In genomic region chr16:2473425-2473926, GRCh38 we compare ENCODE assay signal across 8 cellular contexts. TPM values are rescaled to one million over a fixed set of nuclear protein-coding genes. Genes with fewer than 3 reads are reported as not detected.
DNase-seq lines count a peak whose midpoint lies in the region; ATAC-seq and TF ChIP-seq lines count a peak whose summit lies in the region.

No MANE protein-coding gene starts in this region.

- intact Hi-C loops in PC-3 (cut with micrococcal nuclease) (no loop called here), spleen (cut with DNase I; ENCODE audit: low total_unique reads) (no loop called here)
- intact Hi-C loops in dendritic cell treated with granulocyte-macrophage colony-stimulating factor and Interleukin-4, amounts not matched to agents 40 ng/mL and 50 ng/mL, for 4 days (cut with micrococcal nuclease): no loop called here

- CTCF ChIA-PET in PC-3 (lab: Charles Lee): no interaction called here

- H3K79me2 ChIP-seq in PC-3 (ENCODE audit: low read length): peaks cover 31% of the 10 kb centered on the region

- no TSS peak for BruUV-seq in PC-3 (replicated peaks; lab: Mats Ljungman, UMichigan)

- H3K4me1 Mint-ChIP-seq in dendritic cell treated with granulocyte-macrophage colony-stimulating factor and Interleukin-4, amounts not matched to agents 40 ng/mL and 50 ng/mL, for 4 days (ENCODE audit: low read depth): peaks cover 56% of the 10 kb centered on the region

- peak; percentile 1; the same call in 1 of the 2 replicates for ATAC-seq in PC-3
- ATAC-seq in HG03135 (IDR thresholded peaks at IDR 0.05; ENCODE audit: unreplicated experiment): no peak

- H3K9ac ChIP-seq in PC-3 (ENCODE audit: low read length): no peak overlapping the region

- H3K9me3 ChIP-seq in PC-3 (ENCODE audit: low read length): no peaks in the 10 kb centered on the region
- no peaks in the 10 kb centered on the region for H3K9me3 ChIP-seq in spleen

- H4K20me1 ChIP-seq in PC-3 (ENCODE audit: low read length): no peaks in the 10 kb centered on the region

- H3K4me3 Mint-ChIP-seq in dendritic cell treated with granulocyte-macrophage colony-stimulating factor and Interleukin-4, amounts not matched to agents 40 ng/mL and 50 ng/mL, for 4 days: peak overlapping the region; percentile 54

- H3K27ac Mint-ChIP-seq in dendritic cell treated with granulocyte-macrophage colony-stimulating factor and Interleukin-4, amounts not matched to agents 40 ng/mL and 50 ng/mL, for 4 days: no peak overlapping the region

- no peaks in the 10 kb centered on the region for H3K9me2 ChIP-seq in PC-3 (replicated peaks; ENCODE audit: low read length)

- H3K9me3 Mint-ChIP-seq in dendritic cell treated with granulocyte-macrophage colony-stimulating factor and Interleukin-4, amounts not matched to agents 40 ng/mL and 50 ng/mL, for 4 days: no peaks in the 10 kb centered on the region

- peak overlapping the region; percentile 86 for H3K4me2 ChIP-seq in PC-3 (ENCODE audit: low read length)

- H3F3A ChIP-seq in PC-3 (ENCODE audit: low read length, unreplicated experiment): no peaks in the 10 kb centered on the region

- H3K27me3 ChIP-seq in PC-3 (ENCODE audit: low read length): no peaks in the 10 kb centered on the region
- peaks cover 0 to 60% (median 52%) of the 10 kb centered on the region in 7 donors for H3K27me3 ChIP-seq in spleen (replicated peaks in 1 of 7)

- peaks cover 5% of the 10 kb centered on the region for H3K36me3 Mint-ChIP-seq in dendritic cell treated with granulocyte-macrophage colony-stimulating factor and Interleukin-4, amounts not matched to agents 40 ng/mL and 50 ng/mL, for 4 days (ENCODE audit: low read depth)

- TF ChIP-seq CTCF in PC-3 (conservative IDR thresholded peaks at IDR 0.05; ENCODE audit: low read depth, low read length) (no peak), spleen (IDR thresholded peaks at IDR 0.05 in 8 of 11, conservative IDR thresholded peaks at IDR 0.05 in 3 of 11) (no peak)

- H3K4me1 ChIP-seq in PC-3 (ENCODE audit: insufficient read depth, low read length) (peaks cover 1% of the 10 kb centered on the region; the same call in 1 of the 2 replicates), spleen (peaks cover 15 to 84% (median 62%) of the 10 kb centered on the region in 6 donors)

- POLR2A ChIA-PET in PC-3 (lab: Charles Lee; ENCODE audit: unreplicated experiment): no interaction called here

- H3K27me3 Mint-ChIP-seq in dendritic cell treated with granulocyte-macrophage colony-stimulating factor and Interleukin-4, amounts not matched to agents 40 ng/mL and 50 ng/mL, for 4 days: peaks cover 44% of the 10 kb centered on the region

- H3K27ac ChIP-seq in PC-3 (ENCODE audit: low read length): no peak overlapping the region
- H3K27ac ChIP-seq in spleen: no peak overlapping the region

- H3K4me3 ChIP-seq in PC-3 (ENCODE audit: low read length) (peak overlapping the region; percentile 57), spleen (peak overlapping the region in 6 of 8 donors; percentile 26 to 93 (median 69))

- H3K36me3 ChIP-seq in PC-3 (ENCODE audit: low read depth, low read length): no peaks in the 10 kb centered on the region
- no peaks in the 10 kb centered on the region for H3K36me3 ChIP-seq in spleen

- TF ChIP-seq POLR2A in spleen (IDR thresholded peaks at IDR 0.05): no peak

- WGBS in spleen, 5 donors: 3 to 8% (median 6%) methylated on average over 14 to 50 of the region's 50 CpGs

- H2AFZ ChIP-seq in PC-3 (ENCODE audit: low read length): no peak overlapping the region

- peak; percentile 27 for DNase-seq in activated CD4-positive, alpha-beta T cell treated with anti-CD3 and anti-CD28 coated beads for 48 hours
- DNase-seq in activated CD4-positive, alpha-beta T cell treated with anti-CD3 and anti-CD28 coated beads, Interleukin-2, amount 50 U/mL, for 4 hours: no peak
- DNase-seq in PC-3: peak; percentile 26
- DNase-seq in spleen: peak; percentile 83
- no peak for DNase-seq in dedifferentiated amniotic fluid mesenchymal stem cell (ENCODE audit: extremely low spot score)
- no peak for DNase-seq in iPS-NIHi11 (ENCODE audit: low spot score)

RNA-seq across cellular contexts. Expression of gene TBC1D24, which starts 1.5 kb away (rescaled TPM):
- 11.3 and 15.2 TPM in 2 replicates for total RNA-seq in PC-3 (2014; rRNA removed)
- total RNA-seq in spleen: 10 to 100 TPM in 6 of 7 donors, 1 to 10 TPM in 1; 9.7 to 15.3 (median 12.8) TPM
- polyA plus RNA-seq in spleen: 1 to 10 TPM; 2.2 to 5.1 (median 2.2) TPM

RNA-seq across cellular contexts. Expression of gene NTN3, which starts 2.4 kb away (rescaled TPM):
- total RNA-seq in PC-3 (2014; rRNA removed): not detected in 2 replicates
- under 1 TPM in 3 of 7 donors, not detected in 4; 0.13 to 0.28 (median 0.23) TPM for total RNA-seq in spleen
- under 1 TPM in 2 of 3 donors, not detected in 1; 0.03 to 0.06 TPM for polyA plus RNA-seq in spleen

RNA-seq across cellular contexts. Expression of gene TEDC2, which starts 13.6 kb away (rescaled TPM):
- 35.5 and 44.9 TPM in 2 replicates for total RNA-seq in PC-3 (2014; rRNA removed)
- 1 to 10 TPM in 5 of 7 donors, under 1 TPM in 2; 0.73 to 2.7 (median 1.4) TPM for total RNA-seq in spleen
- 1 to 10 TPM; 1.8 to 2.7 (median 2.5) TPM for polyA plus RNA-seq in spleen

RNA-seq across cellular contexts. Expression of gene ATP6V0C, which starts 40.3 kb away (rescaled TPM):
- total RNA-seq in PC-3 (2014; rRNA removed): 67.4 and 80.2 TPM in 2 replicates
- total RNA-seq in spleen: 100 to 1,000 TPM in 4 of 7 donors, 10 to 100 TPM in 3; 82.3 to 199 (median 156) TPM
- 100 to 1,000 TPM in 1 of 3 donors, 10 to 100 TPM in 2; 64.5 to 125 (median 99.7) TPM for polyA plus RNA-seq in spleen

RNA-seq across cellular contexts. Expression of gene CCNF, which starts 44.2 kb away (rescaled TPM):
- total RNA-seq in PC-3 (2014; rRNA removed) (26.8 and 31.4 TPM in 2 replicates), spleen (10 to 100 TPM in 1 of 7 donors, 1 to 10 TPM in 6; 4.2 to 11.1 (median 7.3) TPM)
- polyA plus RNA-seq in spleen: 1 to 10 TPM; 1.5 to 2.7 (median 2.6) TPM

Comparison
In these comparisons a context has a peak if more than half of its experiments do, and no peak if none do; other contexts are left out.
1. DNase-seq: peak in activated CD4-positive, alpha-beta T cell treated with anti-CD3 and anti-CD28 coated beads for 48 hours (single experiment), PC-3 (single experiment) and spleen (single experiment); none in activated CD4-positive, alpha-beta T cell treated with anti-CD3 and anti-CD28 coated beads, Interleukin-2, amount 50 U/mL, for 4 hours (0 of 2), dedifferentiated amniotic fluid mesenchymal stem cell (single experiment) and iPS-NIHi11 (single experiment).